ENCODE assay signal across 9 cellular contexts in the genomic region with DNA sequence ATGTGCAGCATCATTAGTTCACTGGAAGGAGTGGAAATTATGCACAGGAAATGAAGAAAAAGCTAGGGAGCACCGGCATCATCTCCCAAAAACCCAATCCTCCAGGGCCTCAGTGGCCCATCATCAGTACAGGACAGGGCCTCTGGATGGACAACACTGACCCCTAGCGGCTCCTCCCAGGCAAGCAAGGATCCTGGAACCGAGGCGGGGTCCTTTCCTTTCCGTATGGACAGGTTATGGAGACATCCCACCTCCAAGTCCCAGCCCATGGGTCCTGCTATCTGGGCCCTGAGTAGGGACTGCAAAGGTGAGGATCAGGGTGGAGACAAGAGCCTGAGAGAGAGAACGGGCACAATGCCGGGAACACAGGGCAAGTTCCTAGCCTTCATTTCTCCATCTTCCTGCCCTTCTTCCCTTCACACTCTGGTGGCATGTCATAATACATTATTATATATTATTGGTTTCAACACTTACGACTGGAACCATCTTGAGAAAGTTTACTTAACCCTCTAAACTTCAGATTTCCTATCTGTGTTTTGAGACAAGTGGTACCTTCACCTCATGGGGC.
DNase-seq lines count a peak whose midpoint lies in the region; ATAC-seq and TF ChIP-seq lines count a peak whose summit lies in the region.
"Had no signal": no experiment of that assay in that cellular context is flagged by ENCODE, and none has a peak within 500 bp of the region (broad histone marks: within the 10 kb centered on the region; RNA-seq: fewer than 3 reads in every experiment).

No MANE protein-coding gene starts in this region.

- H3K4me1 ChIP-seq in RWPE2 (ENCODE audit: insufficient read depth, poor library complexity, severe bottlenecking), result peaks cover 4% of the 10 kb centered on the region
- H3K4me1 ChIP-seq in suprapubic skin, result peaks cover 31% of the 10 kb centered on the region

- no peak for TF ChIP-seq EP300 in suprapubic skin (IDR thresholded peaks at IDR 0.05)

- H3K36me3 Mint-ChIP-seq in glutamatergic neuron (ENCODE audit: unreplicated experiment), result peaks cover 8% of the 10 kb centered on the region

- 83% methylated on average over 8 of the region's 8 CpGs for WGBS in suprapubic skin

- no peaks in the 10 kb centered on the region for H3K9me3 ChIP-seq in RWPE2 (ENCODE audit: severe bottlenecking)
- no peaks in the 10 kb centered on the region for H3K9me3 ChIP-seq in suprapubic skin

- peak; percentile 70 for TF ChIP-seq CTCF in RWPE2 (IDR thresholded peaks at IDR 0.05; ENCODE audit: poor library complexity, severe bottlenecking)
- TF ChIP-seq CTCF in glutamatergic neuron (IDR thresholded peaks at IDR 0.05; ENCODE audit: partially characterized antibody, unreplicated experiment), result peak; percentile 84
- TF ChIP-seq CTCF in suprapubic skin (IDR thresholded peaks at IDR 0.05), result peak; percentile 14 to 38

- H3K27me3 Mint-ChIP-seq in glutamatergic neuron (ENCODE audit: unreplicated experiment), result peaks cover 6% of the 10 kb centered on the region

- ATAC-seq in RWPE2 (ENCODE audit: low read depth), result 0 out of 3 replicates have a peak, but pooled peaks have one; percentile 42

- H3K4me1 Mint-ChIP-seq in glutamatergic neuron (ENCODE audit: low read depth, unreplicated experiment), result peaks cover 63% of the 10 kb centered on the region
- H3K4me1 Mint-ChIP-seq: central memory CD8-positive, alpha-beta T cell had no signal

- H3K4me3 Mint-ChIP-seq in glutamatergic neuron (ENCODE audit: unreplicated experiment), result no peak overlapping the region
- H3K4me3 Mint-ChIP-seq: central memory CD8-positive, alpha-beta T cell had no signal

- H3K27ac ChIP-seq in RWPE2 (ENCODE audit: poor library complexity, severe bottlenecking), result no peak overlapping the region
- no peak overlapping the region for H3K27ac ChIP-seq in suprapubic skin

- peak; percentile 22 for DNase-seq in activated CD4-positive, alpha-beta T cell treated with anti-CD3 and anti-CD28 coated beads for 48 hours
- no peak for DNase-seq in activated CD4-positive, alpha-beta T cell treated with anti-CD3 and anti-CD28 coated beads for 1 hour
- DNase-seq in RWPE2 (ENCODE audit: low spot score) (no peak), glutamatergic neuron (peak; percentile 83), suprapubic skin (ENCODE audit: low spot score in 2 of 2) (no peak), NCI-H2196 treated with DMSO at 0.1 percent for 48 hours (lab: John Stamatoyannopoulos, UW; ENCODE audit: unreplicated experiment) (no peak), GM19238 (ENCODE audit: insufficient read length, low spot score) (no peak), NCI-H2227 (lab: John Stamatoyannopoulos, UW; ENCODE audit: unreplicated experiment) (no peak)

- H3K27me3 ChIP-seq in RWPE2 (ENCODE audit: insufficient read depth, poor library complexity, severe bottlenecking), result no peaks in the 10 kb centered on the region
- H3K27me3 ChIP-seq in suprapubic skin, result no peaks in the 10 kb centered on the region

- H3K4me3 ChIP-seq in RWPE2 (ENCODE audit: severe bottlenecking) (no peak overlapping the region), suprapubic skin (no peak overlapping the region)

- peaks cover 13% of the 10 kb centered on the region for H3K9me3 Mint-ChIP-seq in glutamatergic neuron (ENCODE audit: unreplicated experiment)
- H3K9me3 Mint-ChIP-seq: central memory CD8-positive, alpha-beta T cell had no signal

- H3K36me3 ChIP-seq in RWPE2 (ENCODE audit: low read depth), result peaks cover 3% of the 10 kb centered on the region; the same call in 1 of the 2 replicates
- H3K36me3 ChIP-seq in suprapubic skin, result no peaks in the 10 kb centered on the region

- H3K27ac Mint-ChIP-seq in glutamatergic neuron (ENCODE audit: unreplicated experiment), result no peak overlapping the region

- no peak for TF ChIP-seq POLR2A in suprapubic skin (IDR thresholded peaks at IDR 0.05)

Comparison
In these comparisons a context has a peak if more than half of its experiments do, and no peak if none do; other contexts are left out.
1. DNase-seq: peak in activated CD4-positive, alpha-beta T cell treated with anti-CD3 and anti-CD28 coated beads for 48 hours (single experiment) and glutamatergic neuron (single experiment); none in activated CD4-positive, alpha-beta T cell treated with anti-CD3 and anti-CD28 coated beads for 1 hour (single experiment), RWPE2 (single experiment), suprapubic skin (0 of 2), NCI-H2196 treated with DMSO at 0.1 percent for 48 hours (single experiment), GM19238 (single experiment) and NCI-H2227 (single experiment).
2. CTCF ChIP-seq: peak in every context shown above with its lines; median percentile 84 in glutamatergic neuron; 70 in RWPE2; 26 in suprapubic skin.